In the genomic region with DNA sequence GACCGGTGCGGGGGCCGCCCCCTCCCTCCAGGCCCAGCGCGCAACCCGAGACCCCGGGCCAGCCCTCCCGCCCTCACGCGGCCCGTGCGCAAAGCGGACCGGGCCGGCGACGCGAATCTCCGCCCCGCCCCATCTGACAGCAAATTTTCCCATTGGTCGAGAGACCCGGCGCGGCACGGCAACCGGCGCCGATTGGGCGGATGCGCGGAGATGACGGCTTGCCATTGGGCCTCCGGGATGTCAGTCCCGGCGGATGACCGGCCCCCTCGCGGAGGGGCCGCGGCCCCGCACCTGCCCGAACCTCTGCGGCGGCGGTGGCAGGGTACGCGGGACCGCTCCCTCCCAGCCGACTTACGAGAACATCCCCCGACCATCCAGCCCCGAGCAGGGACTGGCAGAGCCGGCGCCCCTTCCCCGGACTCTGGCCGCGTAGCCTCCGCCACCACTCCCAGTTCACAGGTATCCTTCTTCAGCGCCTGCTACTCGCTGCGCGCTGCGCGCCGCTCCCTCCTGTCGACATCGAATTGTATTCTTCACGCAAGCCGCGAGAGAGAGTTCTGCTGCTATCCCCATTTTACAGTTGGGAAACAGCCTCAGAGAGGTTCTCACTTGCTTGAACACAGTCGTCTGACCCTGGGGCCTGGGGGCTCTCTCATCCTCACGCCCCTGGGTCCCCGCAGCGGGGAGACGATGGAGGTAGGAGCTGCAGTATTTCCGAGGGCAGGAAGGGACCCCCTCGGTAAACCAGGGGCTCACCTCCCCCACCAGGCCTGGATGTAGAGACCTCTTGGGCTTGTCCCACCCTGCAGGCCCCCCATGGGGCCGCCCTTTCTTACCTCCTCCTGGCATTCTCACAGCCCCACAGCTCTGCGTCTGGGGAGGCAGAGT, we compare ENCODE assay signal across 8 cellular contexts. TPM values are rescaled to one million over a fixed set of nuclear protein-coding genes. Genes with fewer than 3 reads are reported as not detected.
DNase-seq lines count a peak whose midpoint lies in the region; ATAC-seq and TF ChIP-seq lines count a peak whose summit lies in the region.

TSS of gene ARVCF (minus strand) at position 90 of the 888 bp plus-strand sequence. CDS start 26,029 bp downstream, outside the sequence.

- no peaks in the 10 kb centered on the region for H3K9me3 Mint-ChIP-seq in natural killer cell treated with Interleukin-12 subunit alpha and Interleukin-12 subunit beta and Interleukin-15 and Interleukin-18, amount 100 ng/mL, for 72 hours

- no peaks in the 10 kb centered on the region for H3K27me3 Mint-ChIP-seq in natural killer cell treated with Interleukin-12 subunit alpha and Interleukin-12 subunit beta and Interleukin-15 and Interleukin-18, amount 100 ng/mL, for 72 hours

- H3K36me3 Mint-ChIP-seq in natural killer cell treated with Interleukin-12 subunit alpha and Interleukin-12 subunit beta and Interleukin-15 and Interleukin-18, amount 100 ng/mL, for 72 hours, result no peaks in the 10 kb centered on the region

- no peaks in the 10 kb centered on the region for H3K27me3 ChIP-seq in RWPE2 (ENCODE audit: insufficient read depth, poor library complexity, severe bottlenecking)

- no peak within 1 kb of the TSS for H3K27ac ChIP-seq in RWPE2 (ENCODE audit: poor library complexity, severe bottlenecking)

- no peak for TF ChIP-seq CTCF in RWPE2 (IDR thresholded peaks at IDR 0.05; ENCODE audit: poor library complexity, severe bottlenecking)
- TF ChIP-seq CTCF in fibroblast of the aortic adventitia (IDR thresholded peaks at IDR 0.05; ENCODE audit: insufficient read depth, low read length), result peak; percentile 16

- no peak within 1 kb of the TSS for H3K27ac Mint-ChIP-seq in natural killer cell treated with Interleukin-12 subunit alpha and Interleukin-12 subunit beta and Interleukin-15 and Interleukin-18, amount 100 ng/mL, for 72 hours

- H3K4me3 Mint-ChIP-seq in natural killer cell treated with Interleukin-12 subunit alpha and Interleukin-12 subunit beta and Interleukin-15 and Interleukin-18, amount 100 ng/mL, for 72 hours, result peak within 1 kb of the TSS; percentile 85

- peaks cover 13 to 19% of the 10 kb centered on the region in 2 donors for H3K4me1 Mint-ChIP-seq in natural killer cell treated with Interleukin-12 subunit alpha and Interleukin-12 subunit beta and Interleukin-15 and Interleukin-18, amount 100 ng/mL, for 72 hours (ENCODE audit: low read depth in 2 of 2)

- no peaks in the 10 kb centered on the region for H3K36me3 ChIP-seq in RWPE2 (ENCODE audit: low read depth)

- no peaks in the 10 kb centered on the region for H3K4me1 ChIP-seq in RWPE2 (ENCODE audit: insufficient read depth, poor library complexity, severe bottlenecking)

- H3K4me3 ChIP-seq in RWPE2 (ENCODE audit: severe bottlenecking), result peak within 1 kb of the TSS; percentile 81
- H3K4me3 ChIP-seq in fibroblast of the aortic adventitia (ENCODE audit: low read depth, low read length), result peak within 1 kb of the TSS; percentile 65

- H3K9me3 ChIP-seq in RWPE2 (ENCODE audit: severe bottlenecking), result no peaks in the 10 kb centered on the region

- ATAC-seq in GM21390 (IDR thresholded peaks at IDR 0.05; ENCODE audit: unreplicated experiment) (peak; percentile 54), RWPE2 (ENCODE audit: low read depth) (peak; percentile 71)
- peak; percentile 72 to 82 for ATAC-seq in natural killer cell treated with Interleukin-12 subunit alpha and Interleukin-12 subunit beta and Interleukin-15 and Interleukin-18, amount 100 ng/mL, for 72 hours

- DNase-seq in COLO829 (ENCODE audit: low spot score) (peak; percentile 98), KG1 (lab: John Stamatoyannopoulos, UW) (peak; percentile 75), RWPE2 (ENCODE audit: low spot score) (peak; percentile 83), fibroblast of the aortic adventitia (ENCODE audit: low read depth) (peak; percentile 86)
- peak; percentile 91 for DNase-seq in activated effector memory CD4-positive, alpha-beta T cell treated with Interleukin-2 at 50 U/mL for 16 hours
- peak; percentile 94 for DNase-seq in natural killer cell treated with Interleukin-12 subunit alpha and Interleukin-12 subunit beta and Interleukin-15 and Interleukin-18, amount 100 ng/mL, for 72 hours (ENCODE audit: low spot score)
- DNase-seq in stimulated activated naive CD4-positive, alpha-beta T cell (lab: John Stamatoyannopoulos, UW), result peak; percentile 81 to 94 (median 90)

RNA-seq across cellular contexts. Expression of gene ARVCF, which starts in this region (rescaled TPM):
- total RNA-seq in fibroblast of the aortic adventitia (ENCODE audit: low replicate concordance), result 9.7 and 12.9 TPM in 2 replicates
- total RNA-seq in natural killer cell treated with Interleukin-12 subunit alpha and Interleukin-12 subunit beta and Interleukin-15 and Interleukin-18, amount 100 ng/mL, for 72 hours, result 1 to 10 TPM; 3.7 to 3.8 TPM
